Comparison of ENCODE assay signal across 12 cellular contexts in genomic region chr1:109369167-109369746, GRCh38. TPM values are rescaled to one million over a fixed set of nuclear protein-coding genes. Genes with fewer than 3 reads are reported as not detected.
DNase-seq lines count a peak whose midpoint lies in the region; ATAC-seq, FAIRE-seq and TF ChIP-seq lines count a peak whose summit lies in the region.
"Had no signal": no experiment of that assay in that cellular context is flagged by ENCODE, and none has a peak within 500 bp of the region (broad histone marks: within the 10 kb centered on the region; RNA-seq: fewer than 3 reads in every experiment).

No MANE protein-coding gene starts in this region.

- H3K4me1 ChIP-seq in esophagus muscularis mucosa (peaks cover 57 to 71% (median 66%) of the 10 kb centered on the region in 4 donors), skeletal muscle satellite cell (ENCODE audit: control insufficient read depth, insufficient read depth, low read length) (peaks cover 47% of the 10 kb centered on the region)

- H3K4me3 ChIP-seq in esophagus muscularis mucosa (no peak overlapping the region), skeletal muscle satellite cell (ENCODE audit: low read length) (peak overlapping the region; percentile 27)

- H3K27me3 ChIP-seq in esophagus muscularis mucosa (no peaks in the 10 kb centered on the region), skeletal muscle satellite cell (ENCODE audit: control insufficient read depth, insufficient read depth, low read length) (no peaks in the 10 kb centered on the region)

- WGBS in esophagus muscularis mucosa, result 84% methylated on average over 6 of the region's 6 CpGs

- ATAC-seq in HG03196 (IDR thresholded peaks at IDR 0.05; ENCODE audit: unreplicated experiment), result no peak
- ATAC-seq: activated CD8-positive, alpha-beta T cell treated with anti-CD3 and anti-CD28 coated beads for 36 hours had no signal

- no peak for TF ChIP-seq POLR2A in esophagus muscularis mucosa (IDR thresholded peaks at IDR 0.05; ENCODE audit: low read depth)

- FAIRE-seq in RCC 7860 (lab: Jason Lieb, UNC), result no peak

- no peak for TF ChIP-seq EP300 in esophagus muscularis mucosa (IDR thresholded peaks at IDR 0.05)

- H3K4me2 ChIP-seq in skeletal muscle satellite cell (ENCODE audit: low read length), result peak overlapping the region; percentile 72

- intact Hi-C loops in esophagus muscularis mucosa (cut with DNase I), result no loop called here

- no peaks in the 10 kb centered on the region for H3K9me3 ChIP-seq in esophagus muscularis mucosa
- no peaks in the 10 kb centered on the region for H3K9me3 ChIP-seq in skeletal muscle satellite cell (replicated peaks; ENCODE audit: low read length)

- H3K27ac ChIP-seq in esophagus muscularis mucosa (replicated peaks in 1 of 4), result peak overlapping the region; percentile 84 to 92 (median 87)

- no peak for TF ChIP-seq CTCF in esophagus muscularis mucosa (IDR thresholded peaks at IDR 0.05)

- peak; percentile 85 for DNase-seq in CD1c-positive myeloid dendritic cell (ENCODE audit: extremely low spot score)
- DNase-seq in NOMO-1 treated with DMSO at 0.1 percent for 48 hours (lab: John Stamatoyannopoulos, UW; ENCODE audit: unreplicated experiment), result peak; percentile 66
- DNase-seq in esophagus muscularis mucosa (ENCODE audit: extremely low spot score), result no peak
- DNase-seq in activated CD8-positive, alpha-beta memory T cell treated with anti-CD3 and anti-CD28 coated beads for 24 hours, result no peak
- DNase-seq in NCI-H82 (lab: John Stamatoyannopoulos, UW), result no peak
- no peak for DNase-seq in RCC 7860 (ENCODE audit: low spot score)
- DNase-seq: activated CD8-positive, alpha-beta T cell treated with anti-CD3 and anti-CD28 coated beads for 36 hours; endodermal cell; naive B cell; NCI-H524 had no signal

- H3K9ac ChIP-seq in skeletal muscle satellite cell (ENCODE audit: low read depth, low read length), result peak overlapping the region; percentile 85

- H3K36me3 ChIP-seq in esophagus muscularis mucosa (peaks cover 9 to 48% (median 26%) of the 10 kb centered on the region in 4 donors), skeletal muscle satellite cell (ENCODE audit: insufficient read depth, low read length) (peaks cover 22% of the 10 kb centered on the region)

RNA-seq across cellular contexts. Expression of gene SORT1, which starts 28.5 kb away (rescaled TPM):
- total RNA-seq in esophagus muscularis mucosa, result 100 to 1,000 TPM in 3 of 4 donors, 10 to 100 TPM in 1; 92.6 to 136 (median 134) TPM
- 1.0 and 13.1 TPM in 2 replicates for total RNA-seq in skeletal muscle satellite cell (2012; rRNA removed)

RNA-seq across cellular contexts. Expression of gene PSMA5, which starts 57.0 kb away (rescaled TPM):
- 10 to 100 TPM; 15.8 to 29.8 (median 27.4) TPM for total RNA-seq in esophagus muscularis mucosa
- total RNA-seq in skeletal muscle satellite cell (2012; rRNA removed), result 55.3 and 65.4 TPM in 2 replicates

Comparison
In these comparisons a context has a peak if more than half of its experiments do, and no peak if none do; other contexts are left out.
1. DNase-seq: peak in CD1c-positive myeloid dendritic cell (single experiment) and NOMO-1 treated with DMSO at 0.1 percent for 48 hours (single experiment); none in esophagus muscularis mucosa (single experiment), activated CD8-positive, alpha-beta memory T cell treated with anti-CD3 and anti-CD28 coated beads for 24 hours (single experiment), NCI-H82 (single experiment) and RCC 7860 (single experiment).